ENCODE assay signal across 37 cellular contexts in the genomic region with DNA sequence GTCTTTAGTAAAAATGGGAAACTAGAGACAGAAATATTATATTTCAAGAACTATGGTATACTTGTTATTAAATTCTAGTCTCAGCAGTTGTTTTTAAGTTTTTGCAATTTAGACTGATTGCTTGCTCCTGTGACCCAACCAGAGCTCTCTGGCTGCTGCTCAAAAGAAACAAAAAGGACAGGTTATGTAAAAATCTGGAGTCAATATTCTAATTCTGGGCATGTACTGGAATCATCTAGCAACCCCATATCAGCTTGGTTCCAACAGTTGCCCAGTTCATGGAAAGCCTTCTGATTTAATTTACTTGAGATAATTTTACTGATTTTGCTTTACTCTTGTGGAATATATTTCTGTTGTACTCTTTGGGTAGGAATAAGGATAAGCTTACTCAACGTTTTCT. TPM values are rescaled to one million over a fixed set of nuclear protein-coding genes. Genes with fewer than 3 reads are reported as not detected.
"Had no signal": no experiment of that assay in that cellular context is flagged by ENCODE, and none has a peak within 500 bp of the region (broad histone marks: within the 10 kb centered on the region; RNA-seq: fewer than 3 reads in every experiment).

No MANE protein-coding gene starts in this region.

- H3K27me3 Mint-ChIP-seq: activated B cell treated with CpG ODN at 0.5 μM for 24 hours; activated T-helper 17 cell treated with anti-CD3 and anti-CD28 coated beads, Interleukin-2, amount 50 U/mL, for 72 hours had no signal

- H3K4me3 ChIP-seq: adrenal gland, body of pancreas, breast epithelium had no signal

- DNase-seq: activated B cell treated with CpG ODN at 0.5 μM for 24 hours; activated CD4-positive, alpha-beta memory T cell treated with anti-CD3 and anti-CD28 coated beads for 36 hours; activated CD4-positive, alpha-beta T cell treated with anti-CD3 and anti-CD28 coated beads for 4 hours; activated CD4-positive, alpha-beta T cell treated with anti-CD3 and anti-CD28 coated beads, Interleukin-2, amount 10 ng/mL, durations not matched to agents 24 days and 14 days; activated CD4-positive, alpha-beta T cell treated with anti-CD3 and anti-CD28 coated beads, Interleukin-2, amount 50 U/mL, for 1 hour; activated CD4-positive, alpha-beta T cell treated with anti-CD3 and anti-CD28 coated beads, Interleukin-2, amount 50 U/mL, for 4 hours; activated CD4-positive, CD25-positive, alpha-beta regulatory T cell treated with anti-CD3 and anti-CD28 coated beads, Interleukin-2, amount 50 U/mL, for 72 hours; activated CD8-positive, alpha-beta memory T cell treated with anti-CD3 and anti-CD28 coated beads, Interleukin-2, amount 50 U/mL, for 4 hours; activated CD8-positive, alpha-beta T cell treated with anti-CD3 and anti-CD28 coated beads for 36 hours; activated effector memory CD4-positive, alpha-beta T cell treated with anti-CD3 and anti-CD28 coated beads, Interleukin-2, amount 50 U/mL, for 16 hours; activated gamma-delta T cell treated with Interleukin-2 at 50 U/mL for 16 hours; activated naive CD4-positive, alpha-beta T cell; activated naive CD4-positive, alpha-beta T cell treated with anti-CD3 and anti-CD28 coated beads for 36 hours; activated naive CD4-positive, alpha-beta T cell treated with anti-CD3 and anti-CD28 coated beads, Interleukin-2, amount 50 U/mL, for 16 hours; activated naive CD8-positive, alpha-beta T cell treated with anti-CD3 and anti-CD28 coated beads for 36 hours; activated T-cell treated with anti-CD3 and anti-CD28 coated beads for 4 hours; activated T-cell treated with anti-CD3 and anti-CD28 coated beads, Interleukin-2, amount 50 U/mL, for 1 hour; activated T-cell treated with anti-CD3 and anti-CD28 coated beads, Interleukin-2, amount 50 U/mL, for 4 hours; activated T-cell treated with anti-CD3 and anti-CD28 coated beads, Interleukin-2, amount 50 U/mL, for 72 hours; adrenal gland; amniotic stem cell; aorta; body of pancreas; brain microvascular endothelial cell; central memory CD4-positive, alpha-beta T cell; T-helper 1 cell; T-helper 2 cell; T-helper 9 cell had no signal

- H3K4me1 ChIP-seq: adrenal gland, body of pancreas, breast epithelium had no signal

- FAIRE-seq: astrocyte, TTC549 had no signal

- H3K36me3 ChIP-seq: adrenal gland, brain microvascular endothelial cell, breast epithelium had no signal

- H3K4me1 Mint-ChIP-seq: activated CD4-positive, alpha-beta T cell treated with anti-CD3 and anti-CD28 coated beads, Interleukin-2, amount 10 ng/mL, durations not matched to agents 24 days and 14 days; activated naive CD8-positive, alpha-beta T cell treated with anti-CD3 and anti-CD28 coated beads for 36 hours had no signal

- ATAC-seq: activated CD8-positive, alpha-beta T cell treated with anti-CD3 and anti-CD28 coated beads for 36 hours; activated naive CD4-positive, alpha-beta T cell treated with anti-CD3 and anti-CD28 coated beads, Interleukin-2, amount 50 U/mL, for 72 hours; activated T-cell treated with anti-CD3 and anti-CD28 coated beads, Interleukin-2, amount 50 U/mL, for 4 hours; activated T-cell treated with anti-CD3 and anti-CD28 coated beads, Interleukin-2, amount 50 U/mL, for 72 hours; activated T-helper 17 cell treated with anti-CD3 and anti-CD28 coated beads, Interleukin-2, amount 50 U/mL, for 72 hours; body of pancreas had no signal

- H3K27ac Mint-ChIP-seq: activated B cell treated with CpG ODN at 0.5 μM for 24 hours; activated CD4-positive, alpha-beta memory T cell treated with anti-CD3 and anti-CD28 coated beads for 36 hours; activated CD4-positive, alpha-beta T cell treated with anti-CD3 and anti-CD28 coated beads, Interleukin-2, amount 10 ng/mL, durations not matched to agents 24 days and 14 days; activated CD8-positive, alpha-beta T cell treated with anti-CD3 and anti-CD28 coated beads for 36 hours; activated naive CD4-positive, alpha-beta T cell treated with anti-CD3 and anti-CD28 coated beads for 36 hours; activated naive CD4-positive, alpha-beta T cell treated with anti-CD3 and anti-CD28 coated beads, Interleukin-2, amount 50 U/mL, for 72 hours; activated naive CD8-positive, alpha-beta T cell treated with anti-CD3 and anti-CD28 coated beads for 36 hours; activated T-cell treated with anti-CD3 and anti-CD28 coated beads, Interleukin-2, amount 50 U/mL, for 72 hours; activated T-helper 1 cell treated with anti-CD3 and anti-CD28 coated beads, Interleukin-12 subunit alpha, Interleukin-12 subunit beta, Interleukin-2, Interleukin-4 antibody, amounts not matched to agents 30 ng/mL and 10 ng/mL and 1 ng/mL, durations not matched to agents 14 hours and 24 hours and 36 hours; activated T-helper 17 cell treated with anti-CD3 and anti-CD28 coated beads, Interleukin-2, amount 50 U/mL, for 72 hours; T-helper 1 cell treated with Interleukin-12 subunit alpha and Interleukin-12 subunit beta and Interleukin-4 antibody, amounts not matched to agents 30 μg/mL and 1 μg/mL, for 36 hours; T-helper 2 cell treated with Interferon-gamma antibody and Interleukin-4, amounts not matched to agents 5 μg/mL and 100 μg/mL, for 36 hours had no signal

- H3K36me3 Mint-ChIP-seq: activated naive CD8-positive, alpha-beta T cell treated with anti-CD3 and anti-CD28 coated beads for 36 hours had no signal

- H3K27me3 ChIP-seq: adrenal gland, body of pancreas, brain microvascular endothelial cell, breast epithelium had no signal

- H3K27ac ChIP-seq: adrenal gland, body of pancreas, brain microvascular endothelial cell, breast epithelium, VCaP had no signal

- H3K4me3 Mint-ChIP-seq: activated B cell treated with CpG ODN at 0.5 μM for 24 hours; activated CD4-positive, alpha-beta memory T cell treated with anti-CD3 and anti-CD28 coated beads for 36 hours; activated CD4-positive, alpha-beta T cell treated with anti-CD3 and anti-CD28 coated beads, Interleukin-2, amount 10 ng/mL, durations not matched to agents 24 days and 14 days; activated CD8-positive, alpha-beta T cell treated with anti-CD3 and anti-CD28 coated beads for 36 hours; activated naive CD4-positive, alpha-beta T cell treated with anti-CD3 and anti-CD28 coated beads for 36 hours; activated naive CD8-positive, alpha-beta T cell treated with anti-CD3 and anti-CD28 coated beads for 36 hours; activated T-cell treated with anti-CD3 and anti-CD28 coated beads, Interleukin-2, amount 50 U/mL, for 4 hours; activated T-cell treated with anti-CD3 and anti-CD28 coated beads, Interleukin-2, amount 50 U/mL, for 72 hours; activated T-helper 1 cell treated with anti-CD3 and anti-CD28 coated beads, Interleukin-12 subunit alpha, Interleukin-12 subunit beta, Interleukin-2, Interleukin-4 antibody, amounts not matched to agents 30 ng/mL and 10 ng/mL and 1 ng/mL, durations not matched to agents 14 hours and 24 hours and 36 hours; activated T-helper 17 cell treated with anti-CD3 and anti-CD28 coated beads, Interleukin-2, amount 50 U/mL, for 72 hours; T-helper 1 cell treated with Interleukin-12 subunit alpha and Interleukin-12 subunit beta and Interleukin-4 antibody, amounts not matched to agents 30 μg/mL and 1 μg/mL, for 36 hours; T-helper 2 cell treated with Interferon-gamma antibody and Interleukin-4, amounts not matched to agents 5 μg/mL and 100 μg/mL, for 36 hours had no signal

RNA-seq across cellular contexts. Expression of gene KCP, which starts 10.3 kb away (rescaled TPM):
- total RNA-seq: activated CD8-positive, alpha-beta T cell treated with anti-CD3 and anti-CD28 coated beads for 36 hours; activated naive CD4-positive, alpha-beta T cell treated with anti-CD3 and anti-CD28 coated beads for 36 hours; activated T-helper 1 cell treated with anti-CD3 and anti-CD28 coated beads, Interleukin-12 subunit alpha, Interleukin-12 subunit beta, Interleukin-2, Interleukin-4 antibody, amounts not matched to agents 30 ng/mL and 10 ng/mL and 1 ng/mL, durations not matched to agents 14 hours and 24 hours and 36 hours had no signal
